Comparison of ENCODE assay signal across 29 cellular contexts in genomic region chr17:9456265-9456664, GRCh38.
DNase-seq lines count a peak whose midpoint lies in the region; ATAC-seq, FAIRE-seq and TF ChIP-seq lines count a peak whose summit lies in the region.
"Had no signal": no experiment of that assay in that cellular context is flagged by ENCODE, and none has a peak within 500 bp of the region (broad histone marks: within the 10 kb centered on the region; RNA-seq: fewer than 3 reads in every experiment).

No MANE protein-coding gene starts in this region.

- H3K4me1 ChIP-seq in colonic mucosa (no peaks in the 10 kb centered on the region), pancreas (peaks cover 0 to 8% (median 4%) of the 10 kb centered on the region in 3 donors)

- H3K36me3 ChIP-seq in colonic mucosa (no peaks in the 10 kb centered on the region), pancreas (no peaks in the 10 kb centered on the region)
- H3K36me3 ChIP-seq: thoracic aorta had no signal

- peaks cover 0 to 18% (median 2%) of the 10 kb centered on the region in 7 donors for H3K9me3 Mint-ChIP-seq in CD14-positive monocyte

- FAIRE-seq in GM19239 (lab: Jason Lieb, UNC) (no peak), pancreas (lab: Jason Lieb, UNC) (no peak)
- FAIRE-seq: astrocyte, GM12891, H54, islet of Langerhans had no signal

- TF ChIP-seq CTCF in colonic mucosa (IDR thresholded peaks at IDR 0.05) (no peak), pancreas (IDR thresholded peaks at IDR 0.05) (no peak), CD14-positive monocyte (IDR thresholded peaks at IDR 0.05) (no peak)

- H3K36me3 Mint-ChIP-seq in CD14-positive monocyte: peaks cover 6 to 11% of the 10 kb centered on the region in 2 donors

- 61 to 69% methylated on average over 2 of the region's 2 CpGs for WGBS in pancreas, 2 donors

- H3K4me1 Mint-ChIP-seq in CD14-positive monocyte: no peaks in the 10 kb centered on the region
- H3K4me1 Mint-ChIP-seq: memory B cell had no signal

- peak; percentile 15 for DNase-seq in GM19239 (ENCODE audit: insufficient read length, low spot score)
- DNase-seq in colonic mucosa: peak; percentile 21
- peak; percentile 27 for DNase-seq in left cardiac atrium
- DNase-seq in pancreas: no peak
- no peak for DNase-seq in occipital lobe (lab: John Stamatoyannopoulos, UW)
- DNase-seq in CD14-positive monocyte (ENCODE audit: low spot score): no peak
- DNase-seq in Kasumi-1 (lab: John Stamatoyannopoulos, UW): no peak
- no peak for DNase-seq in NCI-H1105 (lab: John Stamatoyannopoulos, UW)
- DNase-seq: CD4-positive, CD25-positive, alpha-beta regulatory T cell; cerebellar nuclear complex; DMS 273 treated with DMSO at 0.1 percent for 48 hours; effector memory CD8-positive, alpha-beta T cell; GDM1; hippocampal formation; Karpas-422; naive thymus-derived CD8-positive, alpha-beta T cell; NCI-H1417; NCI-H2107; NCI-H524; stimulated activated naive CD4-positive, alpha-beta T cell had no signal

- H3K27ac ChIP-seq in colonic mucosa (no peak overlapping the region), pancreas (no peak overlapping the region)
- H3K27ac ChIP-seq: RWPE1, thoracic aorta had no signal

- no peak overlapping the region for H3K4me3 ChIP-seq in colonic mucosa
- no peak overlapping the region for H3K4me3 ChIP-seq in pancreas
- H3K4me3 ChIP-seq: thoracic aorta had no signal

- no peak overlapping the region for H3K4me3 Mint-ChIP-seq in CD14-positive monocyte
- H3K4me3 Mint-ChIP-seq: CD4-positive, CD25-positive, alpha-beta regulatory T cell; effector memory CD8-positive, alpha-beta T cell; memory B cell; naive thymus-derived CD8-positive, alpha-beta T cell had no signal

- ATAC-seq in left cardiac atrium (peak in 1 of 2 donors; percentile 71), pancreas (peak in 3 of 4 donors; percentile 32 to 41 (median 34))
- ATAC-seq: activated CD4-positive, CD25-positive, alpha-beta regulatory T cell treated with anti-CD3 and anti-CD28 coated beads, Interleukin-2, amount 50 U/mL, for 24 hours; activated naive CD4-positive, alpha-beta T cell treated with anti-CD3 and anti-CD28 coated beads, Interleukin-2, amount 50 U/mL, for 72 hours; effector memory CD8-positive, alpha-beta T cell; naive thymus-derived CD8-positive, alpha-beta T cell had no signal

- peaks cover 0 to 1% (median 0%) of the 10 kb centered on the region in 3 donors for H3K27me3 Mint-ChIP-seq in CD14-positive monocyte (ENCODE audit: low read depth in 3 of 3)
- H3K27me3 Mint-ChIP-seq: CD4-positive, CD25-positive, alpha-beta regulatory T cell; effector memory CD8-positive, alpha-beta T cell; memory B cell; naive thymus-derived CD8-positive, alpha-beta T cell had no signal

- H3K27me3 ChIP-seq in colonic mucosa (no peaks in the 10 kb centered on the region), pancreas (no peaks in the 10 kb centered on the region)

- intact Hi-C loops in colonic mucosa (cut with DNase I): no loop called here
- intact Hi-C loops in left cardiac atrium (cut with DNase I): no loop called here
- intact Hi-C loops in pancreas (cut with DNase I): no loop called here
- intact Hi-C loops in CD14-positive monocyte (cut with micrococcal nuclease): no loop called here

- peak overlapping the region in 1 of 7 donors; percentile 55 for H3K27ac Mint-ChIP-seq in CD14-positive monocyte
- H3K27ac Mint-ChIP-seq: activated naive CD4-positive, alpha-beta T cell treated with anti-CD3 and anti-CD28 coated beads, Interleukin-2, amount 50 U/mL, for 72 hours; CD4-positive, CD25-positive, alpha-beta regulatory T cell; memory B cell; naive thymus-derived CD8-positive, alpha-beta T cell had no signal

- H3K9me3 ChIP-seq in colonic mucosa (no peaks in the 10 kb centered on the region), pancreas (no peaks in the 10 kb centered on the region)

- no peak overlapping the region for H3K9ac ChIP-seq in colonic mucosa (ENCODE audit: low read depth in 2 of 2, low read length in 2 of 2)

Comparison
In these comparisons a context has a peak if more than half of its experiments do, and no peak if none do; other contexts are left out.
1. DNase-seq: peak in GM19239 (single experiment), colonic mucosa (single experiment) and left cardiac atrium (single experiment); none in pancreas (0 of 6), occipital lobe (single experiment), CD14-positive monocyte (single experiment), Kasumi-1 (0 of 2) and NCI-H1105 (single experiment).